ENCODE assay signal across 9 cellular contexts in genomic region chr1:100893718-100894117, GRCh38. TPM values are rescaled to one million over a fixed set of nuclear protein-coding genes. Genes with fewer than 3 reads are reported as not detected.
DNase-seq lines count a peak whose midpoint lies in the region; ATAC-seq and TF ChIP-seq lines count a peak whose summit lies in the region.
"Had no signal": no experiment of that assay in that cellular context is flagged by ENCODE, and none has a peak within 500 bp of the region (broad histone marks: within the 10 kb centered on the region; RNA-seq: fewer than 3 reads in every experiment).

No MANE protein-coding gene starts in this region.

- no peak overlapping the region for H3K27ac ChIP-seq in coronary artery

- no TSS peak for BruUV-seq in Caco-2 (replicated peaks; lab: Mats Ljungman, UMichigan)

- H3K9me3 ChIP-seq in Caco-2, result no peaks in the 10 kb centered on the region; the same call in 1 of the 2 replicates

- H3K27me3 ChIP-seq in Caco-2 (replicated peaks; ENCODE audit: control insufficient read depth, insufficient read depth, low read length), result no peaks in the 10 kb centered on the region

- no peak for ATAC-seq in GM18867 (IDR thresholded peaks at IDR 0.05; ENCODE audit: unreplicated experiment)
- ATAC-seq: left colon had no signal

- H3K36me3 Mint-ChIP-seq in Caco-2 (ENCODE audit: insufficient read depth, unreplicated experiment) (no peaks in the 10 kb centered on the region), nephron progenitor cell (ENCODE audit: low read depth) (peaks cover 48% of the 10 kb centered on the region)

- POLR2A ChIA-PET in Caco-2 (lab: Charles Lee), result no interaction called here

- CTCF ChIA-PET in Caco-2 (lab: Charles Lee), result no interaction called here

- DNase-seq in Caco-2, result no peak
- no peak for DNase-seq in LNCaP clone FGC (ENCODE audit: low read depth)
- no peak for DNase-seq in coronary artery (ENCODE audit: low spot score)
- no peak for DNase-seq in nephron progenitor cell
- DNase-seq in activated gamma-delta T cell (lab: John Stamatoyannopoulos, UW), result no peak
- no peak for DNase-seq in NCI-H1105 treated with DMSO at 0.1 percent for 48 hours (lab: John Stamatoyannopoulos, UW)
- DNase-seq in DMS79 treated with DMSO at 0.1 percent for 48 hours (lab: John Stamatoyannopoulos, UW), result no peak
- DNase-seq: left colon had no signal

- H3K4me3 Mint-ChIP-seq in Caco-2 (ENCODE audit: unreplicated experiment) (peak overlapping the region; percentile 31), nephron progenitor cell (peak overlapping the region; percentile 98)

- intact Hi-C loops in Caco-2 (cut with micrococcal nuclease; ENCODE audit: unreplicated experiment), result no loop called here

- H3K36me3 ChIP-seq in Caco-2 (ENCODE audit: control insufficient read depth, insufficient read depth, low read length), result no peaks in the 10 kb centered on the region

- H3K4me1 Mint-ChIP-seq in Caco-2 (ENCODE audit: low read depth, unreplicated experiment) (no peaks in the 10 kb centered on the region), nephron progenitor cell (peaks cover 42% of the 10 kb centered on the region)

- H3K27ac Mint-ChIP-seq in Caco-2 (ENCODE audit: unreplicated experiment) (no peak overlapping the region), nephron progenitor cell (no peak overlapping the region)

- H3K4me1 ChIP-seq in Caco-2, result no peaks in the 10 kb centered on the region

- H3K27me3 Mint-ChIP-seq in Caco-2 (ENCODE audit: insufficient read depth, unreplicated experiment) (no peaks in the 10 kb centered on the region), nephron progenitor cell (ENCODE audit: low read depth, poor library complexity) (no peaks in the 10 kb centered on the region)

- H3K9me3 Mint-ChIP-seq in Caco-2 (ENCODE audit: unreplicated experiment) (no peaks in the 10 kb centered on the region), nephron progenitor cell (peaks cover 42% of the 10 kb centered on the region)

- TF ChIP-seq CTCF in Caco-2 (IDR thresholded peaks at IDR 0.05; ENCODE audit: insufficient read depth in 1 of 2, low read depth in 1 of 2, low read length in 1 of 2, severe bottlenecking in 1 of 2, unreplicated experiment in 1 of 2) (no peak), LNCaP clone FGC (IDR thresholded peaks at IDR 0.05; ENCODE audit: control insufficient read depth, extremely low read depth, insufficient read depth) (no peak), coronary artery (IDR thresholded peaks at IDR 0.05) (no peak), nephron progenitor cell (IDR thresholded peaks at IDR 0.05) (no peak)

- H3K4me3 ChIP-seq in Caco-2 (ENCODE audit: low read depth, low read length) (no peak overlapping the region), LNCaP clone FGC (ENCODE audit: low read depth, low read length) (peak overlapping the region; percentile 97), coronary artery (peak overlapping the region; percentile 93)

RNA-seq across cellular contexts. Expression of gene EXTL2, which starts 0.9 kb away (rescaled TPM):
- total RNA-seq in Caco-2 (2022), result 7.2 and 7.4 TPM in 2 replicates

RNA-seq across cellular contexts. Expression of gene SLC30A7, which starts 2.2 kb away (rescaled TPM):
- 16.1 and 16.4 TPM in 2 replicates for total RNA-seq in Caco-2 (2022)
